Comparison of ENCODE assay signal across 8 cellular contexts in the genomic region with DNA sequence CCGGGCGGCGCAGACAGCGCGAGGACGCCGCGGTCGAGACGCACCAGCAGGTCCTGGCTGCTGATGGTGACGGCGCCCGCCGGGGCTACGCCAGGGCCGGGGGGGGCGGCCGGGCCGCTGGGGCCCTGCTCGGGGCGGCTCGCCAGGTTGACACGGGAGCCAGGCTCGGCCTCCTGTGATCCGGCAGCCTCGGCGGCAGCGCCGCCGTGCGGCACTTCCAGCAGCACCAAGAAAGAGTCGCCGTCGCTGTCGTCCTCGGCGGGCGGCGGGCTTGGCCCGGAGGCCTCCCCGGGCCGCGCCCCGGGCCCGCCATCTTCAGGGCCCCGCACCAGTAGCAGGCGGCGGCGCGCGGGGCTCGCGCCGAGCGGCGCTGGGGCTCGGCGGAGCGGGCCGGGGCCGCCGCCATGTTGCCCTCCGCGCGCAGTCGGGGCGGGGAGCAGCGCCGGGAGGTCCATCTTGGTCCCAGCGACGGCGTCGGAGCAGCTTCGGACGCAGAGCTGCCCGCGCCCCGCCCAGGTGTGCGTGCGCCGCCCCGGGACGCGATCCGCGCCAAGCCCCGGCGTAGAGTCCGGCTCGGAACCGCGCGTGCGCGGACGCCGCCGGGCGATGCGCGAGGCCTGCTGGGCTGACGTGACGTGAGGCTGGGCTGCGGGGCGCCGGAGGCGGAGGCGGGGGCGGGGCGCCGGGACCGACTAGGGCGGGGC. TPM values are rescaled to one million over a fixed set of nuclear protein-coding genes. Genes with fewer than 3 reads are reported as not detected.
DNase-seq lines count a peak whose midpoint lies in the region; ATAC-seq and FAIRE-seq lines count a peak whose summit lies in the region.

A gene with protein sequence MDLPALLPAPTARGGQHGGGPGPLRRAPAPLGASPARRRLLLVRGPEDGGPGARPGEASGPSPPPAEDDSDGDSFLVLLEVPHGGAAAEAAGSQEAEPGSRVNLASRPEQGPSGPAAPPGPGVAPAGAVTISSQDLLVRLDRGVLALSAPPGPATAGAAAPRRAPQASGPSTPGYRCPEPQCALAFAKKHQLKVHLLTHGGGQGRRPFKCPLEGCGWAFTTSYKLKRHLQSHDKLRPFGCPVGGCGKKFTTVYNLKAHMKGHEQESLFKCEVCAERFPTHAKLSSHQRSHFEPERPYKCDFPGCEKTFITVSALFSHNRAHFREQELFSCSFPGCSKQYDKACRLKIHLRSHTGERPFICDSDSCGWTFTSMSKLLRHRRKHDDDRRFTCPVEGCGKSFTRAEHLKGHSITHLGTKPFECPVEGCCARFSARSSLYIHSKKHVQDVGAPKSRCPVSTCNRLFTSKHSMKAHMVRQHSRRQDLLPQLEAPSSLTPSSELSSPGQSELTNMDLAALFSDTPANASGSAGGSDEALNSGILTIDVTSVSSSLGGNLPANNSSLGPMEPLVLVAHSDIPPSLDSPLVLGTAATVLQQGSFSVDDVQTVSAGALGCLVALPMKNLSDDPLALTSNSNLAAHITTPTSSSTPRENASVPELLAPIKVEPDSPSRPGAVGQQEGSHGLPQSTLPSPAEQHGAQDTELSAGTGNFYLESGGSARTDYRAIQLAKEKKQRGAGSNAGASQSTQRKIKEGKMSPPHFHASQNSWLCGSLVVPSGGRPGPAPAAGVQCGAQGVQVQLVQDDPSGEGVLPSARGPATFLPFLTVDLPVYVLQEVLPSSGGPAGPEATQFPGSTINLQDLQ (minus strand): TSS at position 481 of the 704 bp plus-strand sequence. CDS start 26 bp downstream, at position 455.

- peak within 1 kb of the TSS; percentile 89 for H3K4me3 ChIP-seq in BLaER1

- H3K9me3 ChIP-seq in BLaER1: no peaks in the 10 kb centered on the region

- FAIRE-seq in GM19239 (lab: Jason Lieb, UNC): peak; percentile 82

- peak within 1 kb of the TSS; percentile 95 for H3K9ac ChIP-seq in BLaER1

- ATAC-seq in HG03442 (IDR thresholded peaks at IDR 0.05; ENCODE audit: unreplicated experiment) (peak; percentile 70), left colon (peak; percentile 84)

- H3K4me1 ChIP-seq in BLaER1: peaks cover 43% of the 10 kb centered on the region

- no peaks in the 10 kb centered on the region for H3K27me3 ChIP-seq in BLaER1

- DNase-seq in GM19239 (ENCODE audit: insufficient read length, low spot score) (peak; percentile 100), NCI-H524 treated with DMSO at 0.1 percent for 48 hours (lab: John Stamatoyannopoulos, UW) (peak; percentile 33), left colon (peak; percentile 90 to 94)
- DNase-seq in activated CD4-positive, alpha-beta T cell treated with anti-CD3 and anti-CD28 coated beads for 48 hours: peak; percentile 93
- peak; percentile 90 to 92 for DNase-seq in stimulated activated CD4-positive, alpha-beta T cell treated with anti-CD3 and anti-CD28 coated beads, Interleukin-1b, Interleukin-23, amount 100 ng/mL, for 4 hours (ENCODE audit: low read depth in 2 of 2)

- peaks cover 49% of the 10 kb centered on the region for H4K20me1 ChIP-seq in BLaER1

- peak within 1 kb of the TSS; percentile 99 for H3K4me2 ChIP-seq in BLaER1

- peaks cover 21% of the 10 kb centered on the region for H3K36me3 ChIP-seq in BLaER1

- intact Hi-C loops in left colon (cut with DNase I, micrococcal nuclease): no loop called here

- H3K27ac ChIP-seq in BLaER1 (peak within 1 kb of the TSS; percentile 97), cingulate gyrus (ENCODE audit: low read depth, low read length) (peak within 1 kb of the TSS; percentile 63)

RNA-seq across cellular contexts. Expression of the gene that starts here (rescaled TPM):
- 10 to 100 TPM; 25.7 to 30.2 TPM for total RNA-seq in left colon

Comparison
In these comparisons a context has a peak if more than half of its experiments do, and no peak if none do; other contexts are left out.
1. Peak in every context shown above with its lines: DNase-seq, ATAC-seq, H3K4me3 ChIP-seq and H3K27ac ChIP-seq.
2. DNase-seq: peak in every context shown above with its lines; median percentile 100 in GM19239; 93 in activated CD4-positive, alpha-beta T cell treated with anti-CD3 and anti-CD28 coated beads for 48 hours; 92 in left colon; 91 in stimulated activated CD4-positive, alpha-beta T cell treated with anti-CD3 and anti-CD28 coated beads, Interleukin-1b, Interleukin-23, amount 100 ng/mL, for 4 hours; 33 in NCI-H524 treated with DMSO at 0.1 percent for 48 hours.